1 cellular context compared by ENCODE assay signal in the genomic region with DNA sequence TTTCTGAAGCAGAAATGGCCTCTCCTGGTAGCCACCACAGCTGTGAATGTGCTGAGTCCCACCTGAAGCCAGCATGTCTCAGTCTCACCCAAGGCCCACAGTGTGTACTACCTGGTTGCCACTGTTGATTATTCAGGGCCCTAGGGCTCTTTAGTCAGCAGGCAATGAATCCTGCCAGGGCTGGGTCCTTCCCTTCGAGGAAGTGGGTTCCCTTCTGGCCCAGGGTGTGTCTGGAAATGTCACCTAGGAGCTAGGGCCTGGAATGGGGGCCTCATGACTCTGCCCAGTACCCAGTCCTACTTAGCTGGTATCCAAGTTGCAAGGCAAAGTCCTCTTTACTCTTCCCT.
TF ChIP-seq lines count a peak whose summit lies in the region.

No MANE protein-coding gene starts in this region.

TF ChIP-seq in H1, 55 proteins besides CTCF, POLR2A, EP300 and RAD21:
- no peak for TF ChIP-seq EGR1 (IDR thresholded peaks at IDR 0.05; ENCODE audit: borderline replicate concordance, low read depth, low read length)
- TF ChIP-seq ASH2L (IDR thresholded peaks at IDR 0.05; ENCODE audit: low read length) = no peak
- TF ChIP-seq SUZ12 (IDR thresholded peaks at IDR 0.05; ENCODE audit: low read length) = no peak
- TF ChIP-seq NRF1 (IDR thresholded peaks at IDR 0.05; ENCODE audit: low read depth, low read length) = no peak
- no peak for TF ChIP-seq TBP (IDR thresholded peaks at IDR 0.05; ENCODE audit: low read depth, low read length)
TF ChIP-seq in H1: peak in this region for 0.
